Comparison of ENCODE assay signal across 10 cellular contexts in genomic region chr17:41773190-41773588, GRCh38. TPM values are rescaled to one million over a fixed set of nuclear protein-coding genes. Genes with fewer than 3 reads are reported as not detected.
DNase-seq lines count a peak whose midpoint lies in the region; ATAC-seq and TF ChIP-seq lines count a peak whose summit lies in the region.
"Had no signal": no experiment of that assay in that cellular context is flagged by ENCODE, and none has a peak within 500 bp of the region (broad histone marks: within the 10 kb centered on the region; RNA-seq: fewer than 3 reads in every experiment).

No MANE protein-coding gene starts in this region.

- ATAC-seq in T-cell (replicated peaks in 1 of 4): no peak

- H3K9ac ChIP-seq in duodenal mucosa (ENCODE audit: low read depth in 1 of 2, low read length in 2 of 2) (peak overlapping the region; percentile 76 to 79), mesendoderm (ENCODE audit: low read length) (peak overlapping the region; percentile 19)

- H3K4me1 Mint-ChIP-seq in T-cell: peaks cover 3 to 5% (median 4%) of the 10 kb centered on the region in 3 donors
- H3K4me1 Mint-ChIP-seq: central memory CD8-positive, alpha-beta T cell had no signal

- peaks cover 17% of the 10 kb centered on the region for H3K79me1 ChIP-seq in mesendoderm (ENCODE audit: low read length)

- peak overlapping the region; percentile 94 for H3K27ac ChIP-seq in duodenal mucosa (ENCODE audit: low read depth, low read length)
- H3K27ac ChIP-seq in mesendoderm (ENCODE audit: low read depth, low read length): no peak overlapping the region

- H2BK5ac ChIP-seq in mesendoderm (ENCODE audit: low read length): no peak overlapping the region

- peaks cover 24% of the 10 kb centered on the region for H3K79me2 ChIP-seq in mesendoderm (ENCODE audit: control insufficient read depth, insufficient read depth, low read length)

- peak; percentile 81 for DNase-seq in BE2C
- peak; percentile 60 for DNase-seq in MV-4-11 (lab: John Stamatoyannopoulos, UW)
- DNase-seq in mesendoderm: peak; percentile 82
- DNase-seq in activated CD4-positive, alpha-beta T cell treated with anti-CD3 and anti-CD28 coated beads for 4 hours: no peak
- no peak for DNase-seq in T-cell
- no peak for DNase-seq in NCI-H345 treated with DMSO at 0.1 percent for 48 hours (lab: John Stamatoyannopoulos, UW; ENCODE audit: unreplicated experiment)
- DNase-seq in NCI-H1436 (lab: John Stamatoyannopoulos, UW): no peak
- DNase-seq: NCI-H2081 treated with DMSO at 0.1 percent for 48 hours had no signal

- H3K27ac Mint-ChIP-seq in T-cell: no peak overlapping the region

- TF ChIP-seq CTCF in BE2C (IDR thresholded peaks at IDR 0.05; ENCODE audit: low read depth, low read length): no peak

- H3K23ac ChIP-seq in mesendoderm (ENCODE audit: low read length): no peak overlapping the region

- no peak overlapping the region for H3K4ac ChIP-seq in mesendoderm (ENCODE audit: low read depth, low read length)

- H3K4me3 Mint-ChIP-seq in T-cell: no peak overlapping the region
- H3K4me3 Mint-ChIP-seq: central memory CD8-positive, alpha-beta T cell had no signal

- no peak overlapping the region for H4K5ac ChIP-seq in mesendoderm (ENCODE audit: low read length)

- H3K56ac ChIP-seq in mesendoderm (ENCODE audit: low read length): peak overlapping the region; percentile 52

- WGBS in mesendoderm (ENCODE audit: extremely low coverage, insufficient coverage, low lambda C conversion rate): no CpG with 5 or more reads among the region's 12 CpGs

- no peaks in the 10 kb centered on the region for H3K36me3 Mint-ChIP-seq in T-cell

- no peaks in the 10 kb centered on the region for H3K27me3 ChIP-seq in BE2C
- H3K27me3 ChIP-seq in duodenal mucosa (ENCODE audit: control insufficient read depth in 1 of 2, insufficient read depth in 2 of 2, low read length in 2 of 2): no peaks in the 10 kb centered on the region
- no peaks in the 10 kb centered on the region for H3K27me3 ChIP-seq in mesendoderm (ENCODE audit: insufficient read depth, low read length, poor library complexity)

- H3K18ac ChIP-seq in mesendoderm (ENCODE audit: low read length): no peak overlapping the region

- H3K4me1 ChIP-seq in BE2C (peaks cover 21% of the 10 kb centered on the region), duodenal mucosa (ENCODE audit: control insufficient read depth in 1 of 2, insufficient read depth in 2 of 2, low read length in 2 of 2) (peaks cover 57 to 62% of the 10 kb centered on the region in 2 donors), mesendoderm (ENCODE audit: control insufficient read depth, low read depth, low read length) (peaks cover 17% of the 10 kb centered on the region)

- no peak overlapping the region for H2AK5ac ChIP-seq in mesendoderm (ENCODE audit: low read length)

- H3K9me3 Mint-ChIP-seq in T-cell: no peaks in the 10 kb centered on the region
- H3K9me3 Mint-ChIP-seq: central memory CD8-positive, alpha-beta T cell had no signal

- no peak overlapping the region for H3K4me2 ChIP-seq in mesendoderm (ENCODE audit: low read length)

- POLR2A ChIA-PET in T-cell (lab: Charles Lee): no interaction called here

- H3K36me3 ChIP-seq in BE2C: peaks cover 11% of the 10 kb centered on the region
- peaks cover 15 to 33% of the 10 kb centered on the region in 2 donors for H3K36me3 ChIP-seq in duodenal mucosa (ENCODE audit: control insufficient read depth in 1 of 2, insufficient read depth in 2 of 2, low read length in 2 of 2)
- H3K36me3 ChIP-seq in mesendoderm (ENCODE audit: control insufficient read depth, insufficient read depth, low read length): peaks cover 10% of the 10 kb centered on the region

- H2BK120ac ChIP-seq in mesendoderm (ENCODE audit: low read depth, low read length): no peak overlapping the region

- H2BK15ac ChIP-seq in mesendoderm (replicated peaks; ENCODE audit: low read depth): no peak overlapping the region

- H3K9me3 ChIP-seq in BE2C (no peaks in the 10 kb centered on the region), duodenal mucosa (ENCODE audit: control insufficient read depth in 1 of 2, low read length in 2 of 2) (no peaks in the 10 kb centered on the region)

- H3K27me3 Mint-ChIP-seq in T-cell: peaks cover 0 to 12% of the 10 kb centered on the region in 2 donors

- H4K8ac ChIP-seq in mesendoderm (ENCODE audit: low read depth, low read length): no peak overlapping the region

- no peak overlapping the region for H3K4me3 ChIP-seq in BE2C (ENCODE audit: low read depth, low read length)
- peak overlapping the region; percentile 25 to 49 for H3K4me3 ChIP-seq in duodenal mucosa (ENCODE audit: low read depth in 1 of 2, low read length in 2 of 2)
- H3K4me3 ChIP-seq in mesendoderm (ENCODE audit: low read length): no peak overlapping the region

- CTCF ChIA-PET in T-cell (lab: Charles Lee): interaction anchor here in 1 of 2 donors (0.6 kb wide), 1 partner anchor 26 kb away, joined by 3 read pairs; no protein-coding TSS in a partner anchor

RNA-seq across cellular contexts. Expression of gene JUP, which starts 13.3 kb away (rescaled TPM):
- 267 TPM for polyA plus RNA-seq in BE2C (2012; ENCODE audit: insufficient read depth, insufficient read length, low read depth)
- 101 TPM for polyA plus RNA-seq in mesendoderm (2013, experiment 1 of 2)
- 98.0 TPM for polyA plus RNA-seq in mesendoderm (2013, experiment 2 of 2)
- total RNA-seq in T-cell: 1 to 10 TPM; 1.1 to 4.8 (median 3.4) TPM

RNA-seq across cellular contexts. Expression of gene P3H4, which starts 38.6 kb away (rescaled TPM):
- 206 TPM for polyA plus RNA-seq in BE2C (2012; ENCODE audit: insufficient read depth, insufficient read length, low read depth)
- 16.0 TPM for polyA plus RNA-seq in mesendoderm (2013, experiment 1 of 2)
- 15.3 TPM for polyA plus RNA-seq in mesendoderm (2013, experiment 2 of 2)
- 10 to 100 TPM in 1 of 5 donors, 1 to 10 TPM in 4; 2.9 to 11.0 (median 7.7) TPM for total RNA-seq in T-cell

RNA-seq across cellular contexts. Expression of gene HAP1, which starts 38.7 kb away (rescaled TPM):
- polyA plus RNA-seq in BE2C (2012; ENCODE audit: insufficient read depth, insufficient read length, low read depth): 0.29 TPM
- polyA plus RNA-seq in mesendoderm (2013, experiment 1 of 2): 0.67 TPM
- 0.57 TPM for polyA plus RNA-seq in mesendoderm (2013, experiment 2 of 2)
- total RNA-seq in T-cell: under 1 TPM in 3 of 5 donors, not detected in 2; 0.49 to 0.63 (median 0.53) TPM

RNA-seq across cellular contexts. Expression of gene FKBP10, which starts 39.6 kb away (rescaled TPM):
- polyA plus RNA-seq in BE2C (2012; ENCODE audit: insufficient read depth, insufficient read length, low read depth): 708 TPM
- 113 TPM for polyA plus RNA-seq in mesendoderm (2013, experiment 1 of 2)
- polyA plus RNA-seq in mesendoderm (2013, experiment 2 of 2): 114 TPM
- 1 to 10 TPM in 2 of 5 donors, under 1 TPM in 2, not detected in 1; 0.49 to 1.3 (median 1.1) TPM for total RNA-seq in T-cell

Comparison
In these comparisons a context has a peak if more than half of its experiments do, and no peak if none do; other contexts are left out.
1. DNase-seq: peak in BE2C (single experiment), MV-4-11 (single experiment) and mesendoderm (single experiment); none in activated CD4-positive, alpha-beta T cell treated with anti-CD3 and anti-CD28 coated beads for 4 hours (0 of 2), T-cell (0 of 34), NCI-H345 treated with DMSO at 0.1 percent for 48 hours (single experiment) and NCI-H1436 (single experiment).
2. H3K4me3 ChIP-seq: peak in duodenal mucosa (2 of 2); none in BE2C (single experiment) and mesendoderm (single experiment).